ENCODE assay signal across 39 cellular contexts in the genomic region with DNA sequence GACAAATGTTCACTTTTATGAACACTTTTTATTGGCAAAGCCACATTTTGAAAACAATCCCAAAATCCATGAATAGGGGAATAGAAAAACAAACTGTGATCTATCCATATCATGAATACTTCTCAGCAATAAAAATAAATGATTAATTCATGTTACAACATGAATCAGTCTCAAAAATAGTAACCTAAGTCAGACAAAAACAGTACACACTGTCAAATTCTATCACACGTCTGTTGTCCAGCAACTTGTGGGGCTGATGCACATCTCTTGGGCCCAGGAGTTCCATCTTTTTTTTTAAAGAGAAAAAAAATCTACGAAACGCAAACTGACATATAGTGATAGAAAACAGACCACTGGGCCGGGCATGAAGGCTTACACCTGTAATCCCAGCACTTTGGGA.
"Had no signal": no experiment of that assay in that cellular context is flagged by ENCODE, and none has a peak within 500 bp of the region (broad histone marks: within the 10 kb centered on the region; RNA-seq: fewer than 3 reads in every experiment).

No MANE protein-coding gene starts in this region.

- H3K27me3 Mint-ChIP-seq: activated CD4-positive, alpha-beta memory T cell treated with anti-CD3 and anti-CD28 coated beads, Interleukin-2, amount 10 ng/mL, durations not matched to agents 7 days and 5 days; activated CD4-positive, alpha-beta T cell treated with anti-CD3 and anti-CD28 coated beads for 36 hours; activated CD8-positive, alpha-beta memory T cell treated with anti-CD3 and anti-CD28 coated beads, Interleukin-2, amount 10 ng/mL, durations not matched to agents 7 days and 5 days; activated naive CD4-positive, alpha-beta T cell treated with anti-CD3 and anti-CD28 coated beads, Interleukin-2, amount 10 ng/mL, durations not matched to agents 7 days and 5 days; activated naive CD4-positive, alpha-beta T cell treated with anti-CD3 and anti-CD28 coated beads, Interleukin-2, amount 50 U/mL, for 24 hours; activated naive CD8-positive, alpha-beta T cell; activated naive CD8-positive, alpha-beta T cell treated with anti-CD3 and anti-CD28 coated beads, Interleukin-2, amount 10 ng/mL, durations not matched to agents 7 days and 5 days; activated naive CD8-positive, alpha-beta T cell treated with anti-CD3 and anti-CD28 coated beads, Interleukin-2, amount 50 U/mL, for 24 hours; activated T-cell treated with anti-CD3 and anti-CD28 coated beads, Interleukin-2, amount 50 U/mL, for 24 hours had no signal

- ATAC-seq: activated CD4-positive, alpha-beta T cell treated with anti-CD3 and anti-CD28 coated beads for 36 hours; activated CD4-positive, CD25-positive, alpha-beta regulatory T cell treated with anti-CD3 and anti-CD28 coated beads, Interleukin-2, amount 50 U/mL, for 24 hours; activated CD8-positive, alpha-beta memory T cell treated with anti-CD3 and anti-CD28 coated beads, Interleukin-2, amount 10 ng/mL, durations not matched to agents 7 days and 5 days; activated CD8-positive, alpha-beta T cell treated with anti-CD3 and anti-CD28 coated beads, Interleukin-2, amount 10 ng/mL, durations not matched to agents 7 days and 5 days; activated naive CD8-positive, alpha-beta T cell treated with anti-CD3 and anti-CD28 coated beads, Interleukin-2, amount 50 U/mL, for 24 hours; body of pancreas; WTC11 had no signal

- H3K27ac Mint-ChIP-seq: activated CD4-positive, alpha-beta memory T cell treated with anti-CD3 and anti-CD28 coated beads, Interleukin-2, amount 10 ng/mL, durations not matched to agents 7 days and 5 days; activated CD4-positive, alpha-beta T cell treated with anti-CD3 and anti-CD28 coated beads for 36 hours; activated CD8-positive, alpha-beta memory T cell treated with anti-CD3 and anti-CD28 coated beads, Interleukin-2, amount 10 ng/mL, durations not matched to agents 7 days and 5 days; activated CD8-positive, alpha-beta T cell treated with anti-CD3 and anti-CD28 coated beads, Interleukin-2, amount 10 ng/mL, durations not matched to agents 7 days and 5 days; activated naive CD4-positive, alpha-beta T cell treated with anti-CD3 and anti-CD28 coated beads, Interleukin-2, amount 10 ng/mL, durations not matched to agents 7 days and 5 days; activated naive CD4-positive, alpha-beta T cell treated with anti-CD3 and anti-CD28 coated beads, Interleukin-2, amount 50 U/mL, for 24 hours; activated naive CD8-positive, alpha-beta T cell; activated naive CD8-positive, alpha-beta T cell treated with anti-CD3 and anti-CD28 coated beads, Interleukin-2, amount 10 ng/mL, durations not matched to agents 7 days and 5 days; activated naive CD8-positive, alpha-beta T cell treated with anti-CD3 and anti-CD28 coated beads, Interleukin-2, amount 50 U/mL, for 24 hours; activated T-helper 2 cell treated with anti-CD3 and anti-CD28 coated beads, Interferon-gamma antibody, Interleukin-2, Interleukin-4, amounts not matched to agents 10 μg/mL and 5 μg/mL and 100 μg/mL, durations not matched to agents 14 hours and 24 hours and 36 hours; T-helper 1 cell treated with Interleukin-12 subunit alpha and Interleukin-12 subunit beta and Interleukin-4 antibody, amounts not matched to agents 30 μg/mL and 1 μg/mL, for 36 hours; T-helper 2 cell treated with Interferon-gamma antibody and Interleukin-4, amounts not matched to agents 5 μg/mL and 100 μg/mL, for 36 hours; WTC11 had no signal

- H3K4me1 ChIP-seq: breast epithelium had no signal

- H3K27me3 ChIP-seq: body of pancreas, brain microvascular endothelial cell, breast epithelium had no signal

- H3K27ac ChIP-seq: body of pancreas, brain microvascular endothelial cell, breast epithelium, WERI-Rb-1 had no signal

- H3K9me3 ChIP-seq: body of pancreas, breast epithelium had no signal

- H3K9me3 Mint-ChIP-seq: activated CD4-positive, alpha-beta memory T cell treated with anti-CD3 and anti-CD28 coated beads, Interleukin-2, amount 10 ng/mL, durations not matched to agents 7 days and 5 days; activated naive CD4-positive, alpha-beta T cell treated with anti-CD3 and anti-CD28 coated beads, Interleukin-2, amount 10 ng/mL, durations not matched to agents 7 days and 5 days; activated naive CD4-positive, alpha-beta T cell treated with anti-CD3 and anti-CD28 coated beads, Interleukin-2, amount 50 U/mL, for 24 hours; activated naive CD8-positive, alpha-beta T cell treated with anti-CD3 and anti-CD28 coated beads, Interleukin-2, amount 10 ng/mL, durations not matched to agents 7 days and 5 days; activated naive CD8-positive, alpha-beta T cell treated with anti-CD3 and anti-CD28 coated beads, Interleukin-2, amount 50 U/mL, for 24 hours; activated T-cell treated with anti-CD3 and anti-CD28 coated beads, Interleukin-2, amount 50 U/mL, for 24 hours; activated T-helper 2 cell treated with anti-CD3 and anti-CD28 coated beads, Interferon-gamma antibody, Interleukin-2, Interleukin-4, amounts not matched to agents 10 μg/mL and 5 μg/mL and 100 μg/mL, durations not matched to agents 14 hours and 24 hours and 36 hours; T-helper 1 cell treated with Interleukin-12 subunit alpha and Interleukin-12 subunit beta and Interleukin-4 antibody, amounts not matched to agents 30 μg/mL and 1 μg/mL, for 36 hours; T-helper 2 cell treated with Interferon-gamma antibody and Interleukin-4, amounts not matched to agents 5 μg/mL and 100 μg/mL, for 36 hours had no signal

- H3K4me3 ChIP-seq: body of pancreas, breast epithelium had no signal

- DNase-seq: activated CD4-positive, alpha-beta memory T cell treated with anti-CD3 and anti-CD28 coated beads, Interleukin-2, amount 10 ng/mL, durations not matched to agents 7 days and 5 days; activated CD4-positive, alpha-beta T cell treated with anti-CD3 and anti-CD28 coated beads for 1 hour; activated CD4-positive, alpha-beta T cell treated with anti-CD3 and anti-CD28 coated beads for 36 hours; activated CD4-positive, alpha-beta T cell treated with anti-CD3 and anti-CD28 coated beads for 48 hours; activated CD4-positive, alpha-beta T cell treated with anti-CD3 and anti-CD28 coated beads, Interleukin-2, amount 50 U/mL, for 1 hour; activated CD4-positive, alpha-beta T cell treated with anti-CD3 and anti-CD28 coated beads, Interleukin-2, amount 50 U/mL, for 48 hours; activated CD4-positive, CD25-positive, alpha-beta regulatory T cell; activated CD8-positive, alpha-beta memory T cell treated with anti-CD3 and anti-CD28 coated beads for 24 hours; activated CD8-positive, alpha-beta memory T cell treated with anti-CD3 and anti-CD28 coated beads, Interleukin-2, amount 10 ng/mL, durations not matched to agents 7 days and 5 days; activated CD8-positive, alpha-beta memory T cell treated with anti-CD3 and anti-CD28 coated beads, Interleukin-2, amount 50 U/mL, for 48 hours; activated CD8-positive, alpha-beta T cell treated with anti-CD3 and anti-CD28 coated beads, Interleukin-2, amount 10 ng/mL, durations not matched to agents 7 days and 5 days; activated effector memory CD4-positive, alpha-beta T cell treated with Interleukin-2 at 50 U/mL for 16 hours; activated gamma-delta T cell; activated naive CD4-positive, alpha-beta T cell treated with anti-CD3 and anti-CD28 coated beads, Interleukin-2, amount 10 ng/mL, durations not matched to agents 7 days and 5 days; activated naive CD4-positive, alpha-beta T cell treated with Interleukin-2 at 50 U/mL for 16 hours; activated naive CD8-positive, alpha-beta T cell treated with anti-CD3 and anti-CD28 coated beads, Interleukin-2, amount 10 ng/mL, durations not matched to agents 7 days and 5 days; activated naive CD8-positive, alpha-beta T cell treated with anti-CD3 and anti-CD28 coated beads, Interleukin-2, amount 50 U/mL, for 24 hours; activated T-cell treated with anti-CD3 and anti-CD28 coated beads, Interleukin-2, amount 50 U/mL, for 24 hours; activated T-cell treated with anti-CD3 and anti-CD28 coated beads, Interleukin-2, amount 50 U/mL, for 48 hours; amygdala; anterior cingulate cortex; body of pancreas; brain microvascular endothelial cell; central memory CD4-positive, alpha-beta T cell; SW 1271; T-helper 1 cell; T-helper 2 cell; T-helper 9 cell; WERI-Rb-1 had no signal

- FAIRE-seq: astrocyte, TTC549 had no signal

- H3K36me3 ChIP-seq: breast epithelium, WERI-Rb-1 had no signal

- H3K4me3 Mint-ChIP-seq: activated CD4-positive, alpha-beta memory T cell treated with anti-CD3 and anti-CD28 coated beads, Interleukin-2, amount 10 ng/mL, durations not matched to agents 7 days and 5 days; activated CD4-positive, alpha-beta T cell treated with anti-CD3 and anti-CD28 coated beads for 36 hours; activated CD8-positive, alpha-beta memory T cell treated with anti-CD3 and anti-CD28 coated beads, Interleukin-2, amount 10 ng/mL, durations not matched to agents 7 days and 5 days; activated CD8-positive, alpha-beta T cell treated with anti-CD3 and anti-CD28 coated beads, Interleukin-2, amount 10 ng/mL, durations not matched to agents 7 days and 5 days; activated naive CD4-positive, alpha-beta T cell treated with anti-CD3 and anti-CD28 coated beads, Interleukin-2, amount 10 ng/mL, durations not matched to agents 7 days and 5 days; activated naive CD4-positive, alpha-beta T cell treated with anti-CD3 and anti-CD28 coated beads, Interleukin-2, amount 50 U/mL, for 24 hours; activated naive CD8-positive, alpha-beta T cell; activated naive CD8-positive, alpha-beta T cell treated with anti-CD3 and anti-CD28 coated beads, Interleukin-2, amount 10 ng/mL, durations not matched to agents 7 days and 5 days; activated naive CD8-positive, alpha-beta T cell treated with anti-CD3 and anti-CD28 coated beads, Interleukin-2, amount 50 U/mL, for 24 hours; activated T-cell treated with anti-CD3 and anti-CD28 coated beads, Interleukin-2, amount 50 U/mL, for 24 hours; T-helper 1 cell treated with Interleukin-12 subunit alpha and Interleukin-12 subunit beta and Interleukin-4 antibody, amounts not matched to agents 30 μg/mL and 1 μg/mL, for 36 hours; T-helper 2 cell treated with Interferon-gamma antibody and Interleukin-4, amounts not matched to agents 5 μg/mL and 100 μg/mL, for 36 hours; WTC11 had no signal
